ENCODE assay signal across 23 cellular contexts in genomic region chr17:17457680-17458079, GRCh38.
"Had no signal": no experiment of that assay in that cellular context is flagged by ENCODE, and none has a peak within 500 bp of the region (broad histone marks: within the 10 kb centered on the region; RNA-seq: fewer than 3 reads in every experiment).

No MANE protein-coding gene starts in this region.

- H3K9me3 ChIP-seq: esophagus muscularis mucosa, gastroesophageal sphincter, heart left ventricle, left lung, lower lobe of right lung had no signal

- H3K36me3 Mint-ChIP-seq: mesothelial cell of epicardium had no signal

- H3K4me1 Mint-ChIP-seq: mesothelial cell of epicardium had no signal

- H3K27me3 ChIP-seq: hepatocyte had no signal

- H3K4me1 ChIP-seq: esophagus muscularis mucosa, foreskin keratinocyte, gastroesophageal sphincter, heart left ventricle, left lung, lower lobe of right lung had no signal

- H3K4me3 ChIP-seq: coronary artery, dorsolateral prefrontal cortex, esophagus muscularis mucosa, gastroesophageal sphincter, heart left ventricle, hepatocyte, left lung, lower lobe of right lung had no signal

- FAIRE-seq: colon, endothelial cell of umbilical vein, frontal cortex, kidney had no signal

- DNase-seq: dermis blood vessel endothelial cell; dorsolateral prefrontal cortex; effector CD4-positive, alpha-beta T cell; effector memory CD4-positive, alpha-beta T cell; foreskin keratinocyte; heart left ventricle; hypothalamus; immature natural killer cell; islet precursor cell; kidney; kidney glomerular epithelial cell; left lung; left ventricle myocardium superior; lower lobe of right lung; mesenchymal stem cell had no signal

- H3K36me3 ChIP-seq: esophagus muscularis mucosa, gastroesophageal sphincter, heart left ventricle, left lung, lower lobe of right lung had no signal

- H3K27ac Mint-ChIP-seq: immature natural killer cell, mesothelial cell of epicardium had no signal

- H3K4me3 Mint-ChIP-seq: immature natural killer cell, mesothelial cell of epicardium had no signal

- H3K27ac ChIP-seq: coronary artery, dorsolateral prefrontal cortex, esophagus muscularis mucosa, foreskin keratinocyte, gastroesophageal sphincter, heart left ventricle, hepatocyte, left lung, lower lobe of right lung had no signal
